ENCODE assay signal across 1 cellular context in genomic region chr5:172188033-172188892, GRCh38.
TF ChIP-seq lines count a peak whose summit lies in the region.

Gene STK10 (minus strand): TSS chr5:172188224. CDS start chr5:172188042, 182 bp downstream.

TF ChIP-seq in HCT116, 20 proteins besides CTCF, POLR2A, EP300 and RAD21 (continued from another document):
- TF ChIP-seq REST (IDR thresholded peaks at IDR 0.05; ENCODE audit: low read depth) (no peak), TCF7L2 (IDR thresholded peaks at IDR 0.05; ENCODE audit: borderline replicate concordance, extremely low read depth, insufficient read depth, insufficient read length) (peak; percentile 8), SIN3A (IDR thresholded peaks at IDR 0.05; ENCODE audit: low read depth) (no peak), ZFX (IDR thresholded peaks at IDR 0.05) (peak; percentile 16; the same call in 1 of the 2 replicates), MAX (IDR thresholded peaks at IDR 0.05) (no peak), CEBPB (IDR thresholded peaks at IDR 0.05; ENCODE audit: low read depth) (no peak), SP1 (IDR thresholded peaks at IDR 0.05; ENCODE audit: low read depth) (no peak), FOSL1 (IDR thresholded peaks at IDR 0.05; ENCODE audit: low read depth) (no peak), YY1 (IDR thresholded peaks at IDR 0.05; ENCODE audit: extremely low read depth, insufficient replicate concordance, low read depth, low read length) (peak; percentile 47), CBX3 (IDR thresholded peaks at IDR 0.05; ENCODE audit: low read depth) (no peak), ZBTB33 (IDR thresholded peaks at IDR 0.05; ENCODE audit: extremely low read depth, insufficient replicate concordance, low read length) (no peak), POLR2AphosphoS5 (IDR thresholded peaks at IDR 0.05; ENCODE audit: low read depth, low read length) (peak; percentile 77), EZH2 (IDR thresholded peaks at IDR 0.05) (no peak), ATF3 (IDR thresholded peaks at IDR 0.05) (no peak), EZH2phosphoT487 (IDR thresholded peaks at IDR 0.05; ENCODE audit: borderline replicate concordance) (no peak)
